18 cellular contexts compared by ENCODE assay signal in the genomic region with DNA sequence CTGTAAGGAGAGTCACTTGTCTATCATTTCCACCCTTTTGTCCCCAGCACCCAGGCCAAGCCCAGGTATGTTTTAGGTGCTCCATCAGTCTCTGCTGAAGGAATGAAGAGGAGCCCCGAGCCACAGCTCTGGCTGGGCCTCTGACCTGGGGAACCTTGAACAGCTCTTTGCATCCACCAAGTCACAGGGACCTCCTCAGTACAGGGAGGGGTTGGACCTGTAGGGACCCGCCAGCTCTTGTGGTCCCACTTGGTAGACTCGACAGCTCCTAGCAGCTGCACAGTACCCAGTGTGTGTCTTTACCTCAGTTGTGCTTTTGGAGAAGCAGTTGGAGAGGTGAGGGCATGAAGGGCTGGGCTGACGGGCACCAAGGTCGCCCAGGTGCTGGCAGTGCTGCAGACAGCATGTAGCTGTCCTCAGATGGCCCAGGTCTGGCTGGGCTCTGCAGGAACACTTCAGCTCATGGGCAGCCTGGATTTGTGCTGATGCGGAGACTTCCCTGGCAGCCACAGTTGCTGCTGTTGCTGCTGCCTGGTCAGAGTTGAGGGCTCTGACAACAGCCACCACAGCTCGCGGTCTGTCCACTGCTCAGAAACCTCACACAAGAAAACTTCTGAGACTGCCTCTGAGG.
DNase-seq lines count a peak whose midpoint lies in the region; ATAC-seq and TF ChIP-seq lines count a peak whose summit lies in the region.
"Had no signal": no experiment of that assay in that cellular context is flagged by ENCODE, and none has a peak within 500 bp of the region (broad histone marks: within the 10 kb centered on the region; RNA-seq: fewer than 3 reads in every experiment).

No MANE protein-coding gene starts in this region.

- 80% methylated on average over 8 of the region's 8 CpGs for WGBS in right cardiac atrium

- no peaks in the 10 kb centered on the region for H3K36me3 Mint-ChIP-seq in dendritic cell treated with granulocyte-macrophage colony-stimulating factor and Interleukin-4, amounts not matched to agents 40 ng/mL and 50 ng/mL, for 4 days (ENCODE audit: low read depth)
- no peaks in the 10 kb centered on the region for H3K36me3 Mint-ChIP-seq in stimulated activated effector memory CD8-positive, alpha-beta T cell treated with anti-CD3 and anti-CD28 coated beads, Interleukin-12 subunit alpha, Interleukin-12 subunit beta, amount 100 ng/mL, for 72 hours

- H3K4me3 Mint-ChIP-seq in dendritic cell treated with granulocyte-macrophage colony-stimulating factor and Interleukin-4, amounts not matched to agents 40 ng/mL and 50 ng/mL, for 4 days, result no peak overlapping the region
- H3K4me3 Mint-ChIP-seq in stimulated activated effector memory CD8-positive, alpha-beta T cell treated with anti-CD3 and anti-CD28 coated beads, Interleukin-12 subunit alpha, Interleukin-12 subunit beta, amount 100 ng/mL, for 72 hours, result no peak overlapping the region

- DNase-seq in right cardiac atrium (peak; percentile 17 to 55 (median 55)), brain microvascular endothelial cell (no peak)
- DNase-seq in stimulated activated effector memory CD8-positive, alpha-beta T cell treated with anti-CD3 and anti-CD28 coated beads, Interleukin-12 subunit alpha, Interleukin-12 subunit beta, amount 100 ng/mL, for 72 hours (ENCODE audit: low spot score in 2 of 2), result no peak
- DNase-seq: DMS79, MM.1S, NCI-H1092, NCI-H1436 treated with DMSO at 0.1 percent for 48 hours, NCI-H2029, NCI-H446, SHP77 treated with DMSO at 0.1 percent for 48 hours had no signal

- peaks cover 45% of the 10 kb centered on the region for H3K4me1 Mint-ChIP-seq in dendritic cell treated with granulocyte-macrophage colony-stimulating factor and Interleukin-4, amounts not matched to agents 40 ng/mL and 50 ng/mL, for 4 days (ENCODE audit: low read depth)
- H3K4me1 Mint-ChIP-seq in stimulated activated effector memory CD8-positive, alpha-beta T cell treated with anti-CD3 and anti-CD28 coated beads, Interleukin-12 subunit alpha, Interleukin-12 subunit beta, amount 100 ng/mL, for 72 hours, result no peaks in the 10 kb centered on the region

- intact Hi-C loops in dendritic cell treated with granulocyte-macrophage colony-stimulating factor and Interleukin-4, amounts not matched to agents 40 ng/mL and 50 ng/mL, for 4 days (cut with micrococcal nuclease), result no loop called here
- intact Hi-C loops in right cardiac atrium (cut with DNase I), result no loop called here

- no peak for TF ChIP-seq CTCF in brain microvascular endothelial cell (IDR thresholded peaks at IDR 0.05; ENCODE audit: low read depth, low read length, missing control alignments)

- H3K27ac ChIP-seq in BLaER1, result 0 out of 2 replicates have a peak overlapping the region, but pooled peaks have one; percentile 51
- H3K27ac ChIP-seq in right cardiac atrium (ENCODE audit: low read length), result no peak overlapping the region
- H3K27ac ChIP-seq in brain microvascular endothelial cell, result no peak overlapping the region
- H3K27ac ChIP-seq: C4-2B had no signal

- H3K4me1 ChIP-seq in BLaER1, result peaks cover 51% of the 10 kb centered on the region
- peaks cover 2% of the 10 kb centered on the region for H3K4me1 ChIP-seq in right cardiac atrium (ENCODE audit: control insufficient read depth, insufficient read depth, low read length)
- H3K4me1 ChIP-seq: HAP-1 had no signal

- no peak overlapping the region for H3K4me3 ChIP-seq in BLaER1
- no peak overlapping the region for H3K4me3 ChIP-seq in right cardiac atrium (ENCODE audit: low read length)
- H3K4me3 ChIP-seq in brain microvascular endothelial cell (ENCODE audit: low read depth, low read length), result no peak overlapping the region
- H3K4me3 ChIP-seq: HAP-1 had no signal

- no peaks in the 10 kb centered on the region for H4K20me1 ChIP-seq in BLaER1

- no peaks in the 10 kb centered on the region for H3K9me3 Mint-ChIP-seq in dendritic cell treated with granulocyte-macrophage colony-stimulating factor and Interleukin-4, amounts not matched to agents 40 ng/mL and 50 ng/mL, for 4 days
- no peaks in the 10 kb centered on the region for H3K9me3 Mint-ChIP-seq in stimulated activated effector memory CD8-positive, alpha-beta T cell treated with anti-CD3 and anti-CD28 coated beads, Interleukin-12 subunit alpha, Interleukin-12 subunit beta, amount 100 ng/mL, for 72 hours

- H3K36me3 ChIP-seq in BLaER1 (no peaks in the 10 kb centered on the region), brain microvascular endothelial cell (replicated peaks) (no peaks in the 10 kb centered on the region)
- H3K36me3 ChIP-seq: HAP-1 had no signal

- H3K4me2 ChIP-seq in BLaER1, result peak overlapping the region; percentile 79

- 0 out of 2 replicates have a peak, but pooled peaks cover under 1% of the 10 kb centered on the region for H3K9me3 ChIP-seq in BLaER1
- H3K9me3 ChIP-seq in right cardiac atrium (ENCODE audit: control insufficient read depth, low read length), result no peaks in the 10 kb centered on the region
- H3K9me3 ChIP-seq: HAP-1 had no signal

- peak overlapping the region; percentile 15 for H3K27ac Mint-ChIP-seq in dendritic cell treated with granulocyte-macrophage colony-stimulating factor and Interleukin-4, amounts not matched to agents 40 ng/mL and 50 ng/mL, for 4 days
- no peak overlapping the region for H3K27ac Mint-ChIP-seq in stimulated activated effector memory CD8-positive, alpha-beta T cell treated with anti-CD3 and anti-CD28 coated beads, Interleukin-12 subunit alpha, Interleukin-12 subunit beta, amount 100 ng/mL, for 72 hours

- ATAC-seq in right cardiac atrium (peak; percentile 55 to 60), GM18498 (IDR thresholded peaks at IDR 0.05; ENCODE audit: unreplicated experiment) (no peak), HG03432 (IDR thresholded peaks at IDR 0.05; ENCODE audit: unreplicated experiment) (no peak), GM21825 (IDR thresholded peaks at IDR 0.05; ENCODE audit: unreplicated experiment) (no peak)
- peak; percentile 29 for ATAC-seq in stimulated activated effector memory CD8-positive, alpha-beta T cell treated with anti-CD3 and anti-CD28 coated beads, Interleukin-12 subunit alpha, Interleukin-12 subunit beta, amount 100 ng/mL, for 72 hours
- ATAC-seq: SK-N-SH treated with all-trans-retinoic acid at 6 μM for 48 hours had no signal

- H3K27me3 Mint-ChIP-seq in dendritic cell treated with granulocyte-macrophage colony-stimulating factor and Interleukin-4, amounts not matched to agents 40 ng/mL and 50 ng/mL, for 4 days, result peaks cover 43% of the 10 kb centered on the region

- no peak overlapping the region for H3K9ac ChIP-seq in BLaER1

- no peaks in the 10 kb centered on the region for H3K27me3 ChIP-seq in BLaER1
- no peaks in the 10 kb centered on the region for H3K27me3 ChIP-seq in right cardiac atrium (ENCODE audit: control insufficient read depth, insufficient read depth)
- H3K27me3 ChIP-seq in brain microvascular endothelial cell (replicated peaks), result no peaks in the 10 kb centered on the region

- in situ Hi-C loops in brain microvascular endothelial cell (cut with HindIII; ENCODE audit: low pct_ligation_motif_present, low sequenced_read_pairs), result no loop called here

Comparison
In these comparisons a context has a peak if more than half of its experiments do, and no peak if none do; other contexts are left out.
1. ATAC-seq: peak in right cardiac atrium (2 of 2) and stimulated activated effector memory CD8-positive, alpha-beta T cell treated with anti-CD3 and anti-CD28 coated beads, Interleukin-12 subunit alpha, Interleukin-12 subunit beta, amount 100 ng/mL, for 72 hours (single experiment); none in GM18498 (single experiment), HG03432 (single experiment) and GM21825 (single experiment).
2. DNase-seq: peak in right cardiac atrium (3 of 3); none in stimulated activated effector memory CD8-positive, alpha-beta T cell treated with anti-CD3 and anti-CD28 coated beads, Interleukin-12 subunit alpha, Interleukin-12 subunit beta, amount 100 ng/mL, for 72 hours (0 of 2) and brain microvascular endothelial cell (single experiment).